In genomic region chr14:70888681-70889175, GRCh38 we compare ENCODE assay signal across 12 cellular contexts. TPM values are rescaled to one million over a fixed set of nuclear protein-coding genes. Genes with fewer than 3 reads are reported as not detected.
DNase-seq lines count a peak whose midpoint lies in the region; ATAC-seq, FAIRE-seq and TF ChIP-seq lines count a peak whose summit lies in the region.
"Had no signal": no experiment of that assay in that cellular context is flagged by ENCODE, and none has a peak within 500 bp of the region (broad histone marks: within the 10 kb centered on the region; RNA-seq: fewer than 3 reads in every experiment).

No MANE protein-coding gene starts in this region.

- DNase-seq in A673 (ENCODE audit: low spot score) (peak; percentile 74), GM12891 (ENCODE audit: insufficient read length, low spot score) (no peak), T-helper 17 cell (no peak), fibroblast of the aortic adventitia (ENCODE audit: low read depth) (peak; percentile 51), NCI-H2227 (lab: John Stamatoyannopoulos, UW; ENCODE audit: unreplicated experiment) (no peak), HuH-7 (ENCODE audit: low spot score) (no peak)
- DNase-seq: activated CD4-positive, alpha-beta T cell treated with anti-CD3 and anti-CD28 coated beads, Interleukin-2, amount 50 U/mL, for 4 hours; mucosa of descending colon; substantia nigra had no signal

- no peaks in the 10 kb centered on the region for H3K36me3 Mint-ChIP-seq in T-helper 17 cell (ENCODE audit: low read depth)
- H3K36me3 Mint-ChIP-seq: brain had no signal

- FAIRE-seq in GM12891 (lab: Jason Lieb, UNC) = peak; percentile 90

- POLR2A ChIA-PET in A673 (lab: Charles Lee; ENCODE audit: low non-redundant PET) = interaction anchor here (0.5 kb wide), 1 partner anchor 18 kb away, joined by 5 read pairs; the partner anchor contains the start of gene PCNX1

- H3K36me3 ChIP-seq in A673 (ENCODE audit: insufficient read depth, low read length, poor library complexity, severe bottlenecking) = no peaks in the 10 kb centered on the region

- TF ChIP-seq CTCF in A673 (conservative IDR thresholded peaks at IDR 0.05; ENCODE audit: low read depth, low read length) (no peak), fibroblast of the aortic adventitia (IDR thresholded peaks at IDR 0.05; ENCODE audit: insufficient read depth, low read length) (no peak)

- H3K4me1 ChIP-seq in A673 (ENCODE audit: insufficient read depth, low read length, poor library complexity, severe bottlenecking) = peaks cover 67% of the 10 kb centered on the region

- H3K27me3 ChIP-seq in A673 (replicated peaks; ENCODE audit: insufficient read depth, low read depth, low read length, poor library complexity) = no peaks in the 10 kb centered on the region

- BruUV-seq in A673 (replicated peaks; lab: Mats Ljungman, UMichigan) = no TSS peak

- ATAC-seq in T-helper 17 cell (no peak), HG02981 (IDR thresholded peaks at IDR 0.05; ENCODE audit: unreplicated experiment) (no peak), GM19467 (IDR thresholded peaks at IDR 0.05; ENCODE audit: unreplicated experiment) (no peak)
- ATAC-seq: mucosa of descending colon had no signal

- no peak overlapping the region for H3K4me3 ChIP-seq in A673 (ENCODE audit: low read depth, low read length, poor library complexity, severe bottlenecking)
- H3K4me3 ChIP-seq in fibroblast of the aortic adventitia (ENCODE audit: low read depth, low read length) = no peak overlapping the region
- H3K4me3 ChIP-seq: mucosa of descending colon had no signal

- no peak overlapping the region for H3K4me3 Mint-ChIP-seq in T-helper 17 cell
- H3K4me3 Mint-ChIP-seq: brain had no signal

- CTCF ChIA-PET in A673 (lab: Charles Lee) = interaction anchor here (0.8 to 1.1 kb wide), 2 partner anchors 19 to 24 kb away, joined by 3 to 6 read pairs; partner anchors contain the start of gene PCNX1

- H3K4me1 Mint-ChIP-seq in T-helper 17 cell = peaks cover 69% of the 10 kb centered on the region

- no peaks in the 10 kb centered on the region for H3K27me3 Mint-ChIP-seq in T-helper 17 cell

- no peak for TF ChIP-seq POLR2A in GM12891 (IDR thresholded peaks at IDR 0.05; ENCODE audit: low read depth, low read length)

- H3K27ac Mint-ChIP-seq in T-helper 17 cell = peak overlapping the region; percentile 95

- H3K27ac ChIP-seq in A673 (ENCODE audit: low read depth, low read length, poor library complexity, severe bottlenecking) = no peak overlapping the region

- H3K9me3 ChIP-seq in A673 (ENCODE audit: low read depth, low read length, poor library complexity, severe bottlenecking) (no peaks in the 10 kb centered on the region), T-helper 17 cell (ENCODE audit: control insufficient read depth, low read length, poor library complexity, severe bottlenecking) (no peaks in the 10 kb centered on the region)
- H3K9me3 ChIP-seq: mucosa of descending colon had no signal

- intact Hi-C loops in A673 (cut with micrococcal nuclease; ENCODE audit: unreplicated experiment) = no loop called here

TF ChIP-seq in GM12891, 5 proteins besides CTCF, POLR2A, EP300 and RAD21:
- no peak for TF ChIP-seq SPI1 (IDR thresholded peaks at IDR 0.05; ENCODE audit: low read depth, low read length)
- no peak for TF ChIP-seq POU2F2 (IDR thresholded peaks at IDR 0.05; ENCODE audit: low read depth, low read length)
- TF ChIP-seq TAF1 (IDR thresholded peaks at IDR 0.05; ENCODE audit: low read depth, low read length) = no peak
- TF ChIP-seq POLR2AphosphoS5 (IDR thresholded peaks at IDR 0.05; ENCODE audit: low read depth, low read length) = no peak
- TF ChIP-seq PAX5 (IDR thresholded peaks at IDR 0.05; ENCODE audit: insufficient read depth, low read length, severe bottlenecking) = no peak

RNA-seq across cellular contexts. Expression of gene PCNX1, which starts 18.5 kb away (rescaled TPM):
- total RNA-seq in A673 (2021) = 46.8 and 60.7 TPM in 2 replicates
- polyA plus RNA-seq in GM12891 (2012; ENCODE audit: low read depth, missing spikeins) = 7.6 TPM
- total RNA-seq in T-helper 17 cell = 100 to 1,000 TPM; 140 to 153 TPM
- 47.4 and 138 TPM in 2 replicates for total RNA-seq in fibroblast of the aortic adventitia (ENCODE audit: low replicate concordance)

Comparison
In these comparisons a context has a peak if more than half of its experiments do, and no peak if none do; other contexts are left out.
1. DNase-seq: peak in A673 (single experiment) and fibroblast of the aortic adventitia (single experiment); none in GM12891 (single experiment), T-helper 17 cell (0 of 3), NCI-H2227 (single experiment) and HuH-7 (single experiment).